Comparison of ENCODE assay signal across 24 cellular contexts in the genomic region with DNA sequence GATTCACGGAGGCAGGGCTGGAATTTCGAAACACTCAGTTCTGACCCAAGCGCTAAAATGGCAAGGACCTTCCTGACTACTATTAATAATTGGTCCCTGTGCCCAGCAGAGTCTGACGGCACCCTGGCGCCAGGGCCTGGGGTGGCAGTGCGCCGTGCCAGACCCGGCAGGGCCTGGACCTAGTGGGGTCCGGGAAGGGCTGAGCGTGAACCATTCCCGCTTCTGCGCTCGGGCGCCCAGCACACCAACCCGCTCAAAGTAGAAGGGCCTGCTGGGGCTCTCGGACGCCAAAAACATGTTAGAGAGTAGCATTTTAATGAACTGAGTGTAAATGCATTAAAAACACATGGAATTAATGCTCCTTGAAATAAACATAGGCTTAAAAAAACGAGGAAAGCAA.
"Had no signal": no experiment of that assay in that cellular context is flagged by ENCODE, and none has a peak within 500 bp of the region (broad histone marks: within the 10 kb centered on the region; RNA-seq: fewer than 3 reads in every experiment).

No MANE protein-coding gene starts in this region.

- H3K36me3 ChIP-seq: stomach, suprapubic skin, thoracic aorta, thyroid gland, tibial artery, tibial nerve, transverse colon, upper lobe of left lung, upper lobe of right lung, uterus, vagina had no signal

- H3K4me3 ChIP-seq: stomach, suprapubic skin, thoracic aorta, thyroid gland, tibial artery, tibial nerve, transverse colon, upper lobe of left lung, upper lobe of right lung, uterus, vagina had no signal

- DNase-seq: stimulated activated CD4-positive, alpha-beta T cell treated with anti-CD3 and anti-CD28 coated beads, Interleukin-2, amount 100 ng/mL, for 48 hours; stimulated activated CD4-positive, alpha-beta T cell treated with anti-CD3 and anti-CD28 coated beads, Interleukin-4, amount 100 ng/mL, for 1 hour; stimulated activated CD4-positive, alpha-beta T cell treated with anti-CD3 and anti-CD28 coated beads, Interleukin-4, amount 100 ng/mL, for 24 hours; stimulated activated CD4-positive, alpha-beta T cell treated with anti-CD3 and anti-CD28 coated beads, Interleukin-4, amount 100 ng/mL, for 4 hours; stimulated activated CD8-positive, alpha-beta memory T cell treated with anti-CD3 and anti-CD28 coated beads, Interleukin-4, amount 100 ng/mL, for 48 hours; stimulated activated naive B cell treated with anti-CD40 and anti-IgM and Interleukin-4, amounts not matched to agents 10 μg/mL and 1 μg/mL and 100 μg/mL, for 72 hours; stimulated activated naive CD4-positive, alpha-beta T cell; stimulated activated naive CD4-positive, alpha-beta T cell treated with Interleukin-2 at 50 U/mL for 16 hours; stimulated activated naive CD8-positive, alpha-beta T cell treated with anti-CD3 and anti-CD28 coated beads, Interleukin-15, amount 100 ng/mL, for 72 hours; stimulated activated naive CD8-positive, alpha-beta T cell treated with anti-CD3 and anti-CD28 coated beads, Interleukin-15, Interleukin-2, amounts not matched to agents 100 U/mL and 50 U/mL, for 24 hours; stomach; substantia nigra; testis; thyroid gland; tibial artery; transverse colon; trophoblast cell; upper lobe of right lung; uterus had no signal

- H3K27me3 ChIP-seq: stomach, suprapubic skin, testis, thyroid gland, tibial artery, tibial nerve, transverse colon, upper lobe of left lung, upper lobe of right lung, uterus, vagina had no signal
